ENCODE assay signal across 12 cellular contexts in genomic region chr10:27256790-27257189, GRCh38.
"Had no signal": no experiment of that assay in that cellular context is flagged by ENCODE, and none has a peak within 500 bp of the region (broad histone marks: within the 10 kb centered on the region; RNA-seq: fewer than 3 reads in every experiment).

No MANE protein-coding gene starts in this region.

- H3K9me3 ChIP-seq: ascending aorta, breast epithelium, thyroid gland had no signal

- H3K4me1 ChIP-seq: breast epithelium, foreskin keratinocyte, neural progenitor cell had no signal

- H3K27ac Mint-ChIP-seq: dendritic cell treated with granulocyte-macrophage colony-stimulating factor and Interleukin-4, amounts not matched to agents 40 ng/mL and 50 ng/mL, for 4 days; neural progenitor cell had no signal

- DNase-seq: activated B cell treated with CpG ODN at 0.5 μM for 24 hours; activated gamma-delta T cell; activated T-cell treated with anti-CD3 and anti-CD28 coated beads, Interleukin-2, amount 50 U/mL, for 4 hours; foreskin keratinocyte; head of caudate nucleus; thyroid gland had no signal

- H3K4me3 Mint-ChIP-seq: dendritic cell treated with granulocyte-macrophage colony-stimulating factor and Interleukin-4, amounts not matched to agents 40 ng/mL and 50 ng/mL, for 4 days had no signal

- H3K4me3 ChIP-seq: ascending aorta, breast epithelium, neural progenitor cell, thyroid gland had no signal

- H3K27ac ChIP-seq: ascending aorta, breast epithelium, foreskin keratinocyte, neural progenitor cell, thyroid gland had no signal

- H3K9me3 Mint-ChIP-seq: activated B cell treated with CpG ODN at 0.5 μM for 24 hours; activated T-cell treated with anti-CD3 and anti-CD28 coated beads, Interleukin-2, amount 50 U/mL, for 4 hours; effector memory CD8-positive, alpha-beta T cell had no signal

- ATAC-seq: foreskin keratinocyte, sciatic nerve had no signal

- H3K36me3 ChIP-seq: ascending aorta, breast epithelium, neural progenitor cell, thyroid gland had no signal

- H3K27me3 ChIP-seq: ascending aorta, thyroid gland had no signal
